ENCODE assay signal across 24 cellular contexts in the genomic region with DNA sequence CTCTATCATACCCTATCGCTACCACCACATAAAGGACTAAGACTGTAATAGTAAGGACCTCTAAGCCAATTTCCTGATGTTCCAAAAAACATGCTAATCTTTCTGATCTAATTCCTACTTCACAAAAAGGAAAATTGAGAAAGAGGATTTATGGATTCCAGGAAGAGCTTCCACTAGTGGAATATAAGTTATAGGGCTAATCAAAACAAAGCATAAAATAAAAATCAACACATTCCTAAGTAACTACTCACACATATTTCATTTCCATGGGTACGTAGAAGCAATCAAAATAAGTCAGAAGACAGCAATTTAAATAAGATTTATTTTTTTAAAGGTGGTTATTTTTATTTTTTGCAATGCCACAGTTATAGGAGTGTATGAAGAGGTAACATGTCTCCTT. TPM values are rescaled to one million over a fixed set of nuclear protein-coding genes. Genes with fewer than 3 reads are reported as not detected.
DNase-seq lines count a peak whose midpoint lies in the region; ATAC-seq, FAIRE-seq and TF ChIP-seq lines count a peak whose summit lies in the region.
"Had no signal": no experiment of that assay in that cellular context is flagged by ENCODE, and none has a peak within 500 bp of the region (broad histone marks: within the 10 kb centered on the region; RNA-seq: fewer than 3 reads in every experiment).

No MANE protein-coding gene starts in this region.

- H3K27ac Mint-ChIP-seq in nephron progenitor cell, result peak overlapping the region; percentile 20
- H3K27ac Mint-ChIP-seq: brain; dendritic cell treated with granulocyte-macrophage colony-stimulating factor and Interleukin-4, amounts not matched to agents 40 ng/mL and 50 ng/mL, for 4 days; stimulated activated naive B cell treated with anti-CD40 and anti-IgM and Interleukin-4, amounts not matched to agents 10 μg/mL and 1 μg/mL and 100 μg/mL, for 72 hours; T-helper 17 cell had no signal

- no peaks in the 10 kb centered on the region for H3K9me3 ChIP-seq in MG63
- H3K9me3 ChIP-seq: heart right ventricle, sigmoid colon, thoracic aorta had no signal

- TF ChIP-seq CTCF in AG10803 (conservative IDR thresholded peaks at IDR 0.05; ENCODE audit: low read length), result no peak
- no peak for TF ChIP-seq CTCF in nephron progenitor cell (IDR thresholded peaks at IDR 0.05)
- no peak for TF ChIP-seq CTCF in omental fat pad (IDR thresholded peaks at IDR 0.05)

- ATAC-seq in HG03159 (IDR thresholded peaks at IDR 0.05; ENCODE audit: unreplicated experiment), result no peak
- no peak for ATAC-seq in omental fat pad (ENCODE audit: low FRiP score)
- ATAC-seq: activated T-cell treated with anti-CD3 and anti-CD28 coated beads, Interleukin-2, amount 50 U/mL, for 4 hours; heart right ventricle; Right ventricle myocardium inferior; stimulated activated naive B cell treated with anti-CD40 and anti-IgM and Interleukin-4, amounts not matched to agents 10 μg/mL and 1 μg/mL and 100 μg/mL, for 72 hours; T-helper 17 cell had no signal

- H3K4me3 Mint-ChIP-seq in nephron progenitor cell, result no peak overlapping the region
- H3K4me3 Mint-ChIP-seq: activated T-cell treated with anti-CD3 and anti-CD28 coated beads, Interleukin-2, amount 50 U/mL, for 4 hours; brain; dendritic cell treated with granulocyte-macrophage colony-stimulating factor and Interleukin-4, amounts not matched to agents 40 ng/mL and 50 ng/mL, for 4 days; stimulated activated naive B cell treated with anti-CD40 and anti-IgM and Interleukin-4, amounts not matched to agents 10 μg/mL and 1 μg/mL and 100 μg/mL, for 72 hours; T-helper 17 cell had no signal

- H3K9me3 Mint-ChIP-seq in nephron progenitor cell, result no peaks in the 10 kb centered on the region
- H3K9me3 Mint-ChIP-seq: activated T-cell treated with anti-CD3 and anti-CD28 coated beads, Interleukin-2, amount 50 U/mL, for 4 hours; brain; dendritic cell treated with granulocyte-macrophage colony-stimulating factor and Interleukin-4, amounts not matched to agents 40 ng/mL and 50 ng/mL, for 4 days; stimulated activated naive B cell treated with anti-CD40 and anti-IgM and Interleukin-4, amounts not matched to agents 10 μg/mL and 1 μg/mL and 100 μg/mL, for 72 hours had no signal

- FAIRE-seq in endometrium (lab: Jason Lieb, UNC), result peak; percentile 45

- no peaks in the 10 kb centered on the region for H3K27me3 ChIP-seq in MG63
- H3K27me3 ChIP-seq: heart right ventricle, sigmoid colon had no signal

- peaks cover 34% of the 10 kb centered on the region for H3K36me3 Mint-ChIP-seq in nephron progenitor cell (ENCODE audit: low read depth)

- DNase-seq in AG10803 (ENCODE audit: low read depth) (peak; percentile 53), M059J (ENCODE audit: low read depth) (peak; percentile 46), nephron progenitor cell (no peak), MG63 (no peak), omental fat pad (ENCODE audit: low spot score) (no peak), NCI-H2107 treated with DMSO at 0.1 percent for 48 hours (lab: John Stamatoyannopoulos, UW; ENCODE audit: unreplicated experiment) (no peak)
- DNase-seq: activated naive CD4-positive, alpha-beta T cell treated with anti-CD3 and anti-CD28 coated beads, Interleukin-2, amount 50 U/mL, for 16 hours; activated T-cell treated with anti-CD3 and anti-CD28 coated beads, Interleukin-2, amount 50 U/mL, for 4 hours; DND-41; heart right ventricle; NCI-H1092 treated with DMSO at 0.1 percent for 48 hours; NCI-H2081 treated with DMSO at 0.1 percent for 48 hours; NCI-H524 treated with DMSO at 0.1 percent for 48 hours; nucleus accumbens; sigmoid colon; stimulated activated naive B cell treated with anti-CD40 and anti-IgM and Interleukin-4, amounts not matched to agents 10 μg/mL and 1 μg/mL and 100 μg/mL, for 72 hours; T-helper 17 cell had no signal

- peaks cover 18% of the 10 kb centered on the region for H3K36me3 ChIP-seq in MG63

- no peaks in the 10 kb centered on the region for H3K27me3 Mint-ChIP-seq in nephron progenitor cell (ENCODE audit: low read depth, poor library complexity)
- H3K27me3 Mint-ChIP-seq: brain; dendritic cell treated with granulocyte-macrophage colony-stimulating factor and Interleukin-4, amounts not matched to agents 40 ng/mL and 50 ng/mL, for 4 days; stimulated activated naive B cell treated with anti-CD40 and anti-IgM and Interleukin-4, amounts not matched to agents 10 μg/mL and 1 μg/mL and 100 μg/mL, for 72 hours; T-helper 17 cell had no signal

- peaks cover 5% of the 10 kb centered on the region for H3K4me1 Mint-ChIP-seq in nephron progenitor cell
- H3K4me1 Mint-ChIP-seq: brain had no signal

- H3K4me3 ChIP-seq in AG10803 (ENCODE audit: low read length) (no peak overlapping the region), MG63 (no peak overlapping the region)
- H3K4me3 ChIP-seq: heart right ventricle, sigmoid colon, thoracic aorta had no signal

RNA-seq across cellular contexts. Expression of a gene that starts 12.4 kb away (rescaled TPM):
- total RNA-seq in M059J (2014; rRNA removed; shearing (Covaris generic)), result 23.5 and 26.1 TPM in 2 replicates
- 39.1 and 63.4 TPM in 2 replicates for total RNA-seq in MG63 (2014; rRNA removed; shearing (Covaris generic); ENCODE audit: low replicate concordance)
- total RNA-seq in omental fat pad, result 10 to 100 TPM; 14.5 to 22.5 (median 17.6) TPM

RNA-seq across cellular contexts. Expression of a gene that starts 20.9 kb away (rescaled TPM):
- total RNA-seq in M059J (2014; rRNA removed; shearing (Covaris generic)), result not detected in 2 replicates
- 0.95 TPM in 1 of 2 replicates, not detected in the other for total RNA-seq in MG63 (2014; rRNA removed; shearing (Covaris generic); ENCODE audit: low replicate concordance)
- not detected for total RNA-seq in omental fat pad
- total RNA-seq: HT-29, T-helper 17 cell, thoracic aorta had no signal

RNA-seq across cellular contexts. Expression of a gene that starts 31.3 kb away (rescaled TPM):
- total RNA-seq in M059J (2014; rRNA removed; shearing (Covaris generic)), result 9.2 and 17.1 TPM in 2 replicates
- 7.9 and 11.1 TPM in 2 replicates for total RNA-seq in MG63 (2014; rRNA removed; shearing (Covaris generic); ENCODE audit: low replicate concordance)
- total RNA-seq in omental fat pad, result 1 to 10 TPM; 1.6 to 6.3 (median 2.5) TPM

Comparison
In these comparisons a context has a peak if more than half of its experiments do, and no peak if none do; other contexts are left out.
1. DNase-seq: peak in AG10803 (single experiment) and M059J (single experiment); none in nephron progenitor cell (single experiment), MG63 (single experiment), omental fat pad (single experiment) and NCI-H2107 treated with DMSO at 0.1 percent for 48 hours (single experiment).